ENCODE assay signal across 1 cellular context in the genomic region with DNA sequence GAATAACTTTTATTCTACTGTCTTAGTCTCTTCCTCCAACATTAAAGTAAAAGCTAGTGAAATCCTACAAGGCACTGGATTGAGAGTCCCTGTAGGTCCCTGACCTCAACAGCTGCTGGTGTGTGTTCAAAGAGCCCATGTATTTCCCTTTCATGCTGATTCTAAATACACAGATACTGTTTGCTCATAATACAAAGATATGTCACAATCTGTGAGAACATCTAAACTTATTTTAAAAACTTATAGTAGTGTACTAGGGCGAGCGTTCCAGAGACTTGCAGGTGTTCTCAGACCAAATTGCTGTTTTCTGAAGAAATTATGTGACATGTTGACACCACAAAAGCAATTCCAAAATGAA.
TF ChIP-seq lines count a peak whose summit lies in the region.

No MANE protein-coding gene starts in this region.

TF ChIP-seq in IMR-90, 13 proteins besides CTCF, POLR2A, EP300 and RAD21 (continued from another document):
- no peak for TF ChIP-seq MXI1 (IDR thresholded peaks at IDR 0.05; ENCODE audit: borderline replicate concordance, low read depth, low read length)
- TF ChIP-seq FOS (IDR thresholded peaks at IDR 0.05; ENCODE audit: low read depth, low read length), result no peak
- no peak for TF ChIP-seq SMC3 (IDR thresholded peaks at IDR 0.05; ENCODE audit: low read depth, low read length)
- no peak for TF ChIP-seq RFX5 (IDR thresholded peaks at IDR 0.05; ENCODE audit: low read depth, low read length)
- TF ChIP-seq MAFK (IDR thresholded peaks at IDR 0.05; ENCODE audit: low read depth, low read length), result no peak
- TF ChIP-seq, protein P1, sequence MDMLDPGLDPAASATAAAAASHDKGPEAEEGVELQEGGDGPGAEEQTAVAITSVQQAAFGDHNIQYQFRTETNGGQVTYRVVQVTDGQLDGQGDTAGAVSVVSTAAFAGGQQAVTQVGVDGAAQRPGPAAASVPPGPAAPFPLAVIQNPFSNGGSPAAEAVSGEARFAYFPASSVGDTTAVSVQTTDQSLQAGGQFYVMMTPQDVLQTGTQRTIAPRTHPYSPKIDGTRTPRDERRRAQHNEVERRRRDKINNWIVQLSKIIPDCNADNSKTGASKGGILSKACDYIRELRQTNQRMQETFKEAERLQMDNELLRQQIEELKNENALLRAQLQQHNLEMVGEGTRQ (IDR thresholded peaks at IDR 0.05; ENCODE audit: low read depth, low read length), result no peak
- TF ChIP-seq NFE2L2 (IDR thresholded peaks at IDR 0.05; ENCODE audit: low read depth, low read length), result no peak
TF ChIP-seq in IMR-90: peak in this region for 0.
